Comparison of ENCODE assay signal across 18 cellular contexts in the genomic region with DNA sequence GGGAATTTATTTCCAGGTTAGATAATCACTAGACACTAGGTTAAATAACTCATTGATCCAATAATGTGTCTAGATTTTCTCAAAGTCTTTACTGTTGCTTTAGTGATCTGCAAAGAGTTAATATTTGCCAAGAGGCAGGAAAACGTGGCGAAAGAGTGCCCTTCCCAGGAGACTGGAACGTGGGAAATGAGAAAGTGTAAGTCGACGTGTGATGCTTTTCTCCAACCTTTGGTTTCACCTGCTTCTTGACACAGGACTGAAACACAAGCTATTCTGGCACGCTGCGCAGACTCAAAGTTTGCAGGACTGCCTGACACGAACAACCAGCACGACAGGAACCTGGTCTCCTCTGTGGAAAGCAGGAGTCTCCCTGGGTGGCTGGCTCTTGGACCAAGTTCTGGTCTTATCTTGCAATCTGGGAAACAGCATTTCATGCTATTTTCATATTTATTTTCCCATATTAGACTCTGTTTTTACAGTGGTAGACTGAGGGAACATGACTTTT.
"Had no signal": no experiment of that assay in that cellular context is flagged by ENCODE, and none has a peak within 500 bp of the region (broad histone marks: within the 10 kb centered on the region; RNA-seq: fewer than 3 reads in every experiment).

No MANE protein-coding gene starts in this region.

- H3K36me3 ChIP-seq: colonic mucosa, right lobe of liver had no signal

- DNase-seq: activated T-cell treated with anti-CD3 and anti-CD28 coated beads, Interleukin-2, amount 50 U/mL, for 1 hour; aorta; colonic mucosa; dorsolateral prefrontal cortex; effector memory CD8-positive, alpha-beta T cell; glutamatergic neuron; hippocampal formation; kidney glomerular epithelial cell; left ventricle myocardium inferior; naive thymus-derived CD4-positive, alpha-beta T cell; right lobe of liver; stimulated activated CD4-positive, alpha-beta T cell treated with anti-CD3 and anti-CD28 coated beads, Interleukin-2, amount 100 ng/mL, for 24 hours; stimulated activated naive CD8-positive, alpha-beta T cell treated with anti-CD3 and anti-CD28 coated beads, Interleukin-15, amount 100 ng/mL, for 72 hours; T-helper 9 cell had no signal

- H3K9me3 ChIP-seq: colonic mucosa, esophagus muscularis mucosa, left ventricle myocardium inferior, right lobe of liver, suprapubic skin, tibial nerve had no signal

- H3K27me3 ChIP-seq: colonic mucosa, dorsolateral prefrontal cortex, esophagus muscularis mucosa, right lobe of liver, suprapubic skin, tibial nerve had no signal

- H3K27ac ChIP-seq: colonic mucosa, dorsolateral prefrontal cortex, esophagus muscularis mucosa, left ventricle myocardium inferior, right lobe of liver, skin epidermis, suprapubic skin, tibial nerve had no signal

- H3K4me3 ChIP-seq: colonic mucosa, dorsolateral prefrontal cortex, esophagus muscularis mucosa, left ventricle myocardium inferior, right lobe of liver, skin epidermis, suprapubic skin, tibial nerve had no signal

- H3K4me1 ChIP-seq: colonic mucosa, right lobe of liver, suprapubic skin had no signal
